15 cellular contexts compared by ENCODE assay signal in the genomic region with DNA sequence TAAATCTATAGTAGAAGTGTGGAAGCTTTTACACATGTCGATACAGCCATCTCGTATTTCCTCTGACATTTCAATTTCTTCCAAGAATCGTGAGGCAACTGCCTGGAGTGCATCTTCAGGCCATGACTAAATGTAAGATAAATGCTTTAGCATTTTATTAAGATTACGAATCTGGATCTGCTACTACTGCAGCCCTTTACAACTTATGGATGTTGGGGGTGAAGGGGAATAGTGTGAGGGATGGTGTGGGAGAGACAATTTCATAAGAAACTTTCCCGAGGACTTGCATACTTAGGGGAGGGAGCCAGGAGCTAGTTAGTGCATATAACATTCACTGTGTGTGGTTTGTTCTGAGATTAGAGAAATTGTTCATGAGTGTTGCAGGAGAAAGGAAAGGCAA.
DNase-seq lines count a peak whose midpoint lies in the region; TF ChIP-seq lines count a peak whose summit lies in the region.
"Had no signal": no experiment of that assay in that cellular context is flagged by ENCODE, and none has a peak within 500 bp of the region (broad histone marks: within the 10 kb centered on the region; RNA-seq: fewer than 3 reads in every experiment).

No MANE protein-coding gene starts in this region.

- no peaks in the 10 kb centered on the region for H3F3A ChIP-seq in neural progenitor cell (ENCODE audit: low read depth)

- no peaks in the 10 kb centered on the region for H4K20me1 ChIP-seq in fibroblast of lung (ENCODE audit: control insufficient read depth, extremely low read depth, insufficient read depth, low read length)
- no peaks in the 10 kb centered on the region for H4K20me1 ChIP-seq in neural progenitor cell (ENCODE audit: low read depth)

- H3K36me3 Mint-ChIP-seq in neural progenitor cell (no peaks in the 10 kb centered on the region), type B pancreatic cell (no peaks in the 10 kb centered on the region)
- H3K36me3 Mint-ChIP-seq: CD4-positive, CD25-positive, alpha-beta regulatory T cell had no signal

- intact Hi-C loops in lower leg skin (cut with DNase I; ENCODE audit: low total_unique reads) = no loop called here

- TF ChIP-seq POLR2A in lower leg skin (IDR thresholded peaks at IDR 0.05) = no peak

- no peaks in the 10 kb centered on the region for H3K9me3 Mint-ChIP-seq in neural progenitor cell
- H3K9me3 Mint-ChIP-seq in type B pancreatic cell = no peaks in the 10 kb centered on the region

- CTCF ChIA-PET in AG04449 (lab: Yijun Ruan, JAX) = interaction anchor here (1.2 kb wide), 1 partner anchor 10 kb away, joined by 3 read pairs; no protein-coding TSS in a partner anchor

- H3K27ac ChIP-seq in fibroblast of lung (ENCODE audit: insufficient read depth, low read length) (no peak overlapping the region), neural progenitor cell (no peak overlapping the region)

- no peaks in the 10 kb centered on the region for H3K36me3 ChIP-seq in MG63
- no peaks in the 10 kb centered on the region for H3K36me3 ChIP-seq in fibroblast of lung (ENCODE audit: control insufficient read depth, insufficient read depth, low read length)
- H3K36me3 ChIP-seq in neural progenitor cell = no peaks in the 10 kb centered on the region

- H3K27ac Mint-ChIP-seq in neural progenitor cell (no peak overlapping the region), type B pancreatic cell (no peak overlapping the region)
- H3K27ac Mint-ChIP-seq: CD4-positive, CD25-positive, alpha-beta regulatory T cell had no signal

- POLR2A ChIA-PET in AG04449 (lab: Yijun Ruan, JAX) = interaction anchor here (2.4 kb wide), 1 partner anchor 37 kb away, joined by 7 read pairs; no protein-coding TSS in a partner anchor

- H3K27me3 ChIP-seq in MG63 = no peaks in the 10 kb centered on the region
- no peaks in the 10 kb centered on the region for H3K27me3 ChIP-seq in fibroblast of lung (ENCODE audit: control insufficient read depth, insufficient read depth, low read length)
- H3K27me3 ChIP-seq in neural progenitor cell = no peaks in the 10 kb centered on the region

- TF ChIP-seq CTCF in AG04449 (IDR thresholded peaks at IDR 0.05; ENCODE audit: insufficient read depth, low read length, missing control alignments) = no peak
- no peak for TF ChIP-seq CTCF in fibroblast of lung (conservative IDR thresholded peaks at IDR 0.05 in 1 of 2, IDR thresholded peaks at IDR 0.05 in 1 of 2; ENCODE audit: low read depth in 1 of 2, low read length in 2 of 2)
- no peak for TF ChIP-seq CTCF in lower leg skin (IDR thresholded peaks at IDR 0.05)
- no peak for TF ChIP-seq CTCF in neural progenitor cell (IDR thresholded peaks at IDR 0.05)
- TF ChIP-seq CTCF in type B pancreatic cell (conservative IDR thresholded peaks at IDR 0.05) = no peak

- H3K4me3 Mint-ChIP-seq in neural progenitor cell (no peak overlapping the region), type B pancreatic cell (no peak overlapping the region)
- H3K4me3 Mint-ChIP-seq: CD4-positive, CD25-positive, alpha-beta regulatory T cell had no signal

- H3K4me3 ChIP-seq in AG04449 (ENCODE audit: low read depth, low read length) (no peak overlapping the region), MG63 (no peak overlapping the region), fibroblast of lung (replicated peaks in 1 of 4; ENCODE audit: control extremely low read depth in 1 of 4, insufficient read depth in 1 of 4, low read depth in 3 of 4, low read length in 4 of 4) (no peak overlapping the region), lower leg skin (ENCODE audit: low read depth, poor library complexity, severe bottlenecking) (no peak overlapping the region), neural progenitor cell (no peak overlapping the region)

- no peaks in the 10 kb centered on the region for H3K9me3 ChIP-seq in MG63
- H3K9me3 ChIP-seq in fibroblast of lung (ENCODE audit: control insufficient read depth, insufficient read depth, low read depth, low read length) = no peaks in the 10 kb centered on the region
- no peaks in the 10 kb centered on the region for H3K9me3 ChIP-seq in neural progenitor cell (ENCODE audit: low read depth)
- H3K9me3 ChIP-seq: Caco-2 had no signal

- H2AFZ ChIP-seq in fibroblast of lung (ENCODE audit: low read length) (no peak overlapping the region), neural progenitor cell (replicated peaks) (no peak overlapping the region)

- H3K79me2 ChIP-seq in fibroblast of lung (ENCODE audit: control insufficient read depth, insufficient read depth, low read length) (no peaks in the 10 kb centered on the region), neural progenitor cell (ENCODE audit: low read depth) (no peaks in the 10 kb centered on the region)

- 63 to 70% methylated on average over 5 of the region's 5 CpGs for WGBS in lower leg skin, 2 donors

- H3K27me3 Mint-ChIP-seq in neural progenitor cell (ENCODE audit: insufficient read depth, low read depth) = no peaks in the 10 kb centered on the region
- no peaks in the 10 kb centered on the region for H3K27me3 Mint-ChIP-seq in type B pancreatic cell

- no peak overlapping the region for H3K4me2 ChIP-seq in fibroblast of lung (ENCODE audit: extremely low read depth, insufficient read depth, low read length)
- no peak overlapping the region for H3K4me2 ChIP-seq in neural progenitor cell

- H3K9ac ChIP-seq in fibroblast of lung (ENCODE audit: insufficient read depth, low read length) = no peak overlapping the region
- H3K9ac ChIP-seq in neural progenitor cell = no peak overlapping the region

- DNase-seq in AG04449 (ENCODE audit: low read depth, low spot score) = peak; percentile 33
- DNase-seq in EH (ENCODE audit: low read depth) = peak; percentile 83
- peak; percentile 39 for DNase-seq in MG63
- peak; percentile 36 to 81 for DNase-seq in fibroblast of lung (ENCODE audit: low read depth in 2 of 2)
- no peak for DNase-seq in activated CD4-positive, alpha-beta T cell treated with anti-CD3 and anti-CD28 coated beads, Interleukin-2, amount 50 U/mL, for 4 hours
- no peak for DNase-seq in lower leg skin (ENCODE audit: low spot score in 2 of 2)
- no peak for DNase-seq in neural progenitor cell (ENCODE audit: low spot score)
- no peak for DNase-seq in type B pancreatic cell (ENCODE audit: extremely low spot score, unreplicated experiment)
- DNase-seq: Caco-2; CD4-positive, CD25-positive, alpha-beta regulatory T cell; DMS153; H7; NCI-H1092; NCI-H146; NCI-H524 had no signal

- H3K4me1 Mint-ChIP-seq in neural progenitor cell (no peaks in the 10 kb centered on the region), type B pancreatic cell (ENCODE audit: unreplicated experiment) (peaks cover 4% of the 10 kb centered on the region)

- no peaks in the 10 kb centered on the region for H3K4me1 ChIP-seq in fibroblast of lung (ENCODE audit: control insufficient read depth, extremely low read depth, insufficient read depth, low read length)
- H3K4me1 ChIP-seq in neural progenitor cell = no peaks in the 10 kb centered on the region
- H3K4me1 ChIP-seq: Caco-2 had no signal

Comparison
In these comparisons a context has a peak if more than half of its experiments do, and no peak if none do; other contexts are left out.
1. DNase-seq: peak in AG04449 (single experiment), EH (single experiment), MG63 (single experiment) and fibroblast of lung (2 of 2); none in activated CD4-positive, alpha-beta T cell treated with anti-CD3 and anti-CD28 coated beads, Interleukin-2, amount 50 U/mL, for 4 hours (0 of 2), lower leg skin (0 of 2), neural progenitor cell (single experiment) and type B pancreatic cell (single experiment).